10 cellular contexts compared by ENCODE assay signal in the genomic region with DNA sequence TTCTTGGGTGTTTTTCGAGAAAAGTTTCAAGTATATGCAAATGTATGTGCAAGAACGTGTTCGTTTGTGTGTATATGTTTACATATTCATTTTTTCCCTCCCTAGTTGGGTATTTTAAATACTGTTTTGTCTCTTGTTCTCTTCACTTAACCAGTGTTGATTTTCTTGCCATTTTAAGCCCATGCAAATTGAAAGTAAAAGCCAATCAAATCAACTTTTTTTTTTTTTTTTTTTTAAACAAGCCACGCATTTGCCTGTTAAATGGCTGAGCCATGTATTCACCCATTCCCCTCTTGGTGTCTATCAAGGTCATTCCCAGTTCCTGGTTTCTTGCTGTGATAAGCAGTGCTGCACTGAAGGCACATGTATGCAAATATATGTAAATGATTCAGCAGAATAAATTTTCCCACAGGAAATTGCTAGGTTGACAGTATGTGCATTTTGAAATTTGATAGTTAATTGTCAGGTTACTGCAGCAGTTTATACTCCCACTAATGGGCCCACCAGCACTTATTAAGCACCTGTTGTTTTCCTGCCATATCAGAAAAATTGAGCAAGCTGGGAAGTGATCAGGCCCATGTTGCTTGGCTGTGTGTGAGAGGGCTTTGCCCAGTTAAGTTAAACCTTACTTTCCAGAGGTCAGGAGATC. TPM values are rescaled to one million over a fixed set of nuclear protein-coding genes. Genes with fewer than 3 reads are reported as not detected.
A peak's percentile ranks its signal among the peaks of the same experiment; 100 is the strongest.
DNase-seq lines count a peak whose midpoint lies in the region; ATAC-seq lines count a peak whose summit lies in the region.
"Had no signal": no experiment of that assay in that cellular context is flagged by ENCODE, and none has a peak within 500 bp of the region (broad histone marks: within the 10 kb centered on the region; RNA-seq: fewer than 3 reads in every experiment).

No MANE protein-coding gene starts in this region.

- no peaks in the 10 kb centered on the region for H3K9me3 ChIP-seq in mononuclear cell (ENCODE audit: low read depth, low read length)
- H3K9me3 ChIP-seq: neutrophil had no signal

- ATAC-seq in GM18498 (IDR thresholded peaks at IDR 0.05; ENCODE audit: unreplicated experiment) (peak; percentile 47), GM21529 (IDR thresholded peaks at IDR 0.05; ENCODE audit: unreplicated experiment) (peak; percentile 28), HG02588 (IDR thresholded peaks at IDR 0.05; ENCODE audit: unreplicated experiment) (no peak)

- DNase-seq in NCI-H526 (lab: John Stamatoyannopoulos, UW) = peak; percentile 89 to 91
- DNase-seq in NCI-H187 treated with DMSO at 0.1 percent for 48 hours (lab: John Stamatoyannopoulos, UW) = no peak
- no peak for DNase-seq in SW 1271 (lab: John Stamatoyannopoulos, UW)
- no peak for DNase-seq in DMS79 (lab: John Stamatoyannopoulos, UW)
- DNase-seq: NCI-H524 had no signal

- peak overlapping the region; percentile 12 for H3K4me3 ChIP-seq in mononuclear cell (ENCODE audit: low read length)

- H3K4me1 ChIP-seq in mononuclear cell (ENCODE audit: insufficient read depth, low read length) = peaks cover 41% of the 10 kb centered on the region

- no peaks in the 10 kb centered on the region for H3K27me3 ChIP-seq in mononuclear cell (ENCODE audit: insufficient read depth, low read length)
- H3K27me3 ChIP-seq: neutrophil had no signal

RNA-seq across cellular contexts. Expression of a gene that starts 12.3 kb away (rescaled TPM):
- 27.0 TPM for total RNA-seq in mononuclear cell

Comparison
In these comparisons a context has a peak if more than half of its experiments do, and no peak if none do; other contexts are left out.
1. DNase-seq: peak in NCI-H526 (2 of 2); none in NCI-H187 treated with DMSO at 0.1 percent for 48 hours (single experiment), SW 1271 (0 of 2) and DMS79 (single experiment).